26 cellular contexts compared by ENCODE assay signal in the genomic region with DNA sequence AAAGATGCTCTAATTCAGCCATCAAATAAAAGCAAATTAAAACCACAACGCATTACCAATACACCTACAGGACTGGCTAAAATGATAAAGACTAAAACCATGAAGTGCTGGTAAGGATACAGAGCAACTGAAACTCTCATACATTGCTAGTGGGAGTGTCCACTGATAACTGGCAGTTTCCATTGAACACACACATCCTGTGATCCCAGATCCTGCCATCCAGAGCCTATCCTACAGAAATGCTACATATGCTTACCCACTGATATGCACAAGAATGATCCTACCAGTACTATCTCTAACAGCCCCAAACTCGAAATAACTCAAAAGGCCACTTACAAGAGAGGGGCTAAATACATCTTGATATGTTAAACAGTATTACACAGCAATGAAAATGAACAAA.
A peak's percentile ranks its signal among the peaks of the same experiment; 100 is the strongest.
DNase-seq lines count a peak whose midpoint lies in the region; ATAC-seq and TF ChIP-seq lines count a peak whose summit lies in the region.
"Had no signal": no experiment of that assay in that cellular context is flagged by ENCODE, and none has a peak within 500 bp of the region (broad histone marks: within the 10 kb centered on the region; RNA-seq: fewer than 3 reads in every experiment).

No MANE protein-coding gene starts in this region.

- H3K9ac ChIP-seq in Loucy (ENCODE audit: low read depth, low read length, poor library complexity, severe bottlenecking) = no peak overlapping the region
- H3K9ac ChIP-seq: neural progenitor cell had no signal

- no peak overlapping the region for H2AFZ ChIP-seq in Loucy (ENCODE audit: low read length)
- H2AFZ ChIP-seq: GM23338, neural progenitor cell had no signal

- POLR2A ChIA-PET in naive thymus-derived CD8-positive, alpha-beta T cell (lab: Charles Lee) = interaction anchor here (0.6 kb wide), 1 partner anchor 8 kb away, joined by 3 read pairs; no protein-coding TSS in a partner anchor

- no peaks in the 10 kb centered on the region for H3K27me3 ChIP-seq in Loucy (ENCODE audit: insufficient read depth, low read length, poor library complexity, severe bottlenecking)
- H3K27me3 ChIP-seq: adrenal gland, breast epithelium, heart right ventricle, neural progenitor cell, tibial nerve had no signal

- H3K9me3 ChIP-seq in Loucy (ENCODE audit: insufficient read depth, low read depth, low read length) = no peaks in the 10 kb centered on the region
- H3K9me3 ChIP-seq: adrenal gland, breast epithelium, heart right ventricle, prostate gland, tibial nerve had no signal

- H3K36me3 Mint-ChIP-seq in activated T-cell treated with anti-CD3 and anti-CD28 coated beads, Interleukin-2, amount 50 U/mL, for 72 hours (ENCODE audit: insufficient read depth in 2 of 2) = peaks cover 4 to 20% of the 10 kb centered on the region in 2 donors
- H3K36me3 Mint-ChIP-seq in activated naive CD4-positive, alpha-beta T cell treated with anti-CD3 and anti-CD28 coated beads, Interleukin-2, amount 50 U/mL, for 72 hours = peaks cover 25 to 26% of the 10 kb centered on the region in 2 donors
- peaks cover 0 to 4% (median 3%) of the 10 kb centered on the region in 3 donors for H3K36me3 Mint-ChIP-seq in naive thymus-derived CD8-positive, alpha-beta T cell

- H3K9me2 ChIP-seq in Loucy (replicated peaks; ENCODE audit: low read depth, low read length) = no peaks in the 10 kb centered on the region

- H3K9me3 Mint-ChIP-seq in activated T-cell treated with anti-CD3 and anti-CD28 coated beads, Interleukin-2, amount 50 U/mL, for 72 hours = no peaks in the 10 kb centered on the region
- peaks cover 0 to 4% of the 10 kb centered on the region in 2 donors for H3K9me3 Mint-ChIP-seq in activated naive CD4-positive, alpha-beta T cell treated with anti-CD3 and anti-CD28 coated beads, Interleukin-2, amount 50 U/mL, for 72 hours
- H3K9me3 Mint-ChIP-seq in naive thymus-derived CD8-positive, alpha-beta T cell = peaks cover 0 to under 1% (median 0%) of the 10 kb centered on the region in 9 donors
- H3K9me3 Mint-ChIP-seq: GM23338 had no signal

- H3K27ac Mint-ChIP-seq in activated T-cell treated with anti-CD3 and anti-CD28 coated beads, Interleukin-2, amount 50 U/mL, for 72 hours = peak overlapping the region; percentile 96
- H3K27ac Mint-ChIP-seq in activated naive CD4-positive, alpha-beta T cell treated with anti-CD3 and anti-CD28 coated beads, Interleukin-2, amount 50 U/mL, for 72 hours = peak overlapping the region; percentile 18 to 97
- peak overlapping the region in 8 of 10 donors; percentile 0 to 89 (median 43) for H3K27ac Mint-ChIP-seq in naive thymus-derived CD8-positive, alpha-beta T cell
- H3K27ac Mint-ChIP-seq: GM23338, neural progenitor cell had no signal

- no peaks in the 10 kb centered on the region for H3K36me3 ChIP-seq in Loucy (ENCODE audit: insufficient read depth, low read length)
- H3K36me3 ChIP-seq: adrenal gland, breast epithelium, heart right ventricle, neural progenitor cell, prostate gland, tibial nerve had no signal

- H3K4me1 ChIP-seq in Loucy (ENCODE audit: insufficient read depth, low read length, poor library complexity, severe bottlenecking) = peaks cover 68% of the 10 kb centered on the region
- H3K4me1 ChIP-seq: adrenal gland, prostate gland had no signal

- no peaks in the 10 kb centered on the region for H4K20me1 ChIP-seq in Loucy (ENCODE audit: insufficient read depth, low read length, poor library complexity, severe bottlenecking)

- ATAC-seq in activated T-cell treated with anti-CD3 and anti-CD28 coated beads, Interleukin-2, amount 50 U/mL, for 72 hours (replicated peaks in 1 of 2) = no peak
- no peak for ATAC-seq in activated naive CD4-positive, alpha-beta T cell treated with anti-CD3 and anti-CD28 coated beads, Interleukin-2, amount 50 U/mL, for 72 hours
- ATAC-seq in naive thymus-derived CD8-positive, alpha-beta T cell = no peak
- no peak for ATAC-seq in HG02678 (IDR thresholded peaks at IDR 0.05; ENCODE audit: unreplicated experiment)
- no peak for ATAC-seq in GM21423 (IDR thresholded peaks at IDR 0.05; ENCODE audit: unreplicated experiment)
- ATAC-seq: activated CD4-positive, CD25-positive, alpha-beta regulatory T cell treated with anti-CD3 and anti-CD28 coated beads, Interleukin-2, amount 50 U/mL, for 24 hours had no signal

- H3K4me2 ChIP-seq in Loucy (ENCODE audit: low read depth, low read length, poor library complexity, severe bottlenecking) = peak overlapping the region; percentile 68
- H3K4me2 ChIP-seq: GM23338, neural progenitor cell had no signal

- no peaks in the 10 kb centered on the region for H3F3A ChIP-seq in Loucy (ENCODE audit: low read depth)

- peak overlapping the region; percentile 60 for H3K4me3 ChIP-seq in Loucy (ENCODE audit: low read length, poor library complexity, severe bottlenecking)
- H3K4me3 ChIP-seq: adrenal gland, GM23338, neural progenitor cell, prostate gland, SK-N-MC, skin epidermis, tibial nerve had no signal

- H3K27me3 Mint-ChIP-seq in activated T-cell treated with anti-CD3 and anti-CD28 coated beads, Interleukin-2, amount 50 U/mL, for 72 hours (ENCODE audit: low read depth) = no peaks in the 10 kb centered on the region
- H3K27me3 Mint-ChIP-seq in naive thymus-derived CD8-positive, alpha-beta T cell = no peaks in the 10 kb centered on the region

- no peak for DNase-seq in activated T-cell treated with anti-CD3 and anti-CD28 coated beads, Interleukin-2, amount 50 U/mL, for 72 hours
- DNase-seq in activated T-cell treated with anti-CD3 and anti-CD28 coated beads, Interleukin-2, amount 50 U/mL, for 1 hour = no peak
- no peak for DNase-seq in activated naive CD4-positive, alpha-beta T cell treated with anti-CD3 and anti-CD28 coated beads, Interleukin-2, amount 50 U/mL, for 72 hours (ENCODE audit: low spot score in 2 of 2)
- DNase-seq in naive thymus-derived CD8-positive, alpha-beta T cell = no peak
- no peak for DNase-seq in NCI-H1048 (lab: John Stamatoyannopoulos, UW)
- DNase-seq: adrenal gland; DMS53; heart right ventricle; Kasumi-1; left ventricle myocardium superior; midbrain; NCI-H1092 treated with DMSO at 0.1 percent for 48 hours; NCI-H2029 treated with DMSO at 0.1 percent for 48 hours; stimulated activated naive CD4-positive, alpha-beta T cell; T1000 had no signal

- no peak for TF ChIP-seq CTCF in Loucy (conservative IDR thresholded peaks at IDR 0.05; ENCODE audit: low read length)

- H3K4me1 Mint-ChIP-seq in activated T-cell treated with anti-CD3 and anti-CD28 coated beads, Interleukin-2, amount 50 U/mL, for 72 hours (ENCODE audit: low read depth) = no peaks in the 10 kb centered on the region
- H3K4me1 Mint-ChIP-seq in naive thymus-derived CD8-positive, alpha-beta T cell = peaks cover 32 to 67% (median 52%) of the 10 kb centered on the region in 4 donors

- H3K4me3 Mint-ChIP-seq in activated T-cell treated with anti-CD3 and anti-CD28 coated beads, Interleukin-2, amount 50 U/mL, for 72 hours = peak overlapping the region; percentile 78 to 92
- peak overlapping the region in 7 of 10 donors; percentile 3 to 95 (median 43) for H3K4me3 Mint-ChIP-seq in naive thymus-derived CD8-positive, alpha-beta T cell
- H3K4me3 Mint-ChIP-seq: GM23338, neural progenitor cell had no signal

- H3K79me2 ChIP-seq in Loucy (ENCODE audit: insufficient read depth, low read length) = peaks cover 97% of the 10 kb centered on the region

Comparison
In these comparisons a context has a peak if more than half of its experiments do, and no peak if none do; other contexts are left out.
1. H3K27ac Mint-ChIP-seq: peak in every context shown above with its lines; median percentile 96 in activated T-cell treated with anti-CD3 and anti-CD28 coated beads, Interleukin-2, amount 50 U/mL, for 72 hours; 58 in activated naive CD4-positive, alpha-beta T cell treated with anti-CD3 and anti-CD28 coated beads, Interleukin-2, amount 50 U/mL, for 72 hours; 43 in naive thymus-derived CD8-positive, alpha-beta T cell.